ENCODE assay signal across 30 cellular contexts in the genomic region with DNA sequence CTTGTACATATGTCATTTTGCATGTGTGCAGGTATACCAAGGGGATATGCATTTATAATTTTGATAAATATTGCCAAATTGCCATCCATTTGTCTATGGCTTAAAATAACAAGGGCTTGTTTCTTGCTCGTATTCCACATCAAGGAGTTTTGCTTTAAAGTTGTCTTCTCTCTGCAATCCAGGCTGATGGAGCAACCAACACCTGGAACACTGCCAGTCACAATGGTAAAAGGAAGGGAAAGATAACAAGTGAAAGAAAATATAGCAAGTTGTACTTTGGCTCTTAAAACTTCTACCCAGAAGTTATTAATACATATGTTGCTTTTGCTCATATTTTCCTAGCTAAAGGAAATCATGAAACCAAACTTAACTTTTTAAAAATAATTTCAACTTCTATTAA.
"Had no signal": no experiment of that assay in that cellular context is flagged by ENCODE, and none has a peak within 500 bp of the region (broad histone marks: within the 10 kb centered on the region; RNA-seq: fewer than 3 reads in every experiment).

No MANE protein-coding gene starts in this region.

- H3K4me1 Mint-ChIP-seq: activated CD4-positive, alpha-beta T cell treated with anti-CD3 and anti-CD28 coated beads, Interleukin-2, amount 10 ng/mL, durations not matched to agents 7 days and 5 days; activated naive CD4-positive, alpha-beta T cell treated with anti-CD3 and anti-CD28 coated beads, Interleukin-2, amount 10 ng/mL, durations not matched to agents 7 days and 5 days; activated naive CD8-positive, alpha-beta T cell treated with anti-CD3 and anti-CD28 coated beads for 36 hours; brain had no signal

- H3K9me3 Mint-ChIP-seq: activated naive CD4-positive, alpha-beta T cell treated with anti-CD3 and anti-CD28 coated beads, Interleukin-2, amount 10 ng/mL, durations not matched to agents 7 days and 5 days; activated naive CD8-positive, alpha-beta T cell treated with anti-CD3 and anti-CD28 coated beads for 36 hours; activated T-cell treated with anti-CD3 and anti-CD28 coated beads, Interleukin-2, amount 50 U/mL, for 72 hours; activated T-helper 2 cell treated with anti-CD3 and anti-CD28 coated beads, Interferon-gamma antibody, Interleukin-2, Interleukin-4, amounts not matched to agents 10 μg/mL and 5 μg/mL and 100 μg/mL, durations not matched to agents 14 hours and 24 hours and 36 hours had no signal

- DNase-seq: activated CD4-positive, alpha-beta memory T cell treated with anti-CD3 and anti-CD28 coated beads, Interleukin-2, amount 10 ng/mL, durations not matched to agents 7 days and 5 days; activated CD4-positive, alpha-beta T cell treated with anti-CD3 and anti-CD28 coated beads, Interleukin-2, amount 10 ng/mL, durations not matched to agents 7 days and 5 days; activated CD4-positive, CD25-positive, alpha-beta regulatory T cell; activated gamma-delta T cell treated with Interleukin-2 at 50 U/mL for 16 hours; activated naive CD4-positive, alpha-beta T cell treated with anti-CD3 and anti-CD28 coated beads, Interleukin-2, amount 10 ng/mL, durations not matched to agents 7 days and 5 days; activated naive CD8-positive, alpha-beta T cell treated with anti-CD3 and anti-CD28 coated beads for 36 hours; activated T-cell treated with anti-CD3 and anti-CD28 coated beads for 4 hours; activated T-cell treated with anti-CD3 and anti-CD28 coated beads, Interleukin-2, amount 50 U/mL, for 72 hours; amniotic stem cell; MG63; MV-4-11; NCI-H1092 treated with DMSO at 0.1 percent for 48 hours; NCI-H1417 treated with DMSO at 0.1 percent for 48 hours; NCI-H1694; NCI-H2029; NCI-H2107; NCI-H2171 treated with DMSO at 0.1 percent for 48 hours; NCI-H226; NCI-H526; NCI-H82; Peyer's patch; SHP77 had no signal

- H3K4me3 Mint-ChIP-seq: activated CD4-positive, alpha-beta memory T cell treated with anti-CD3 and anti-CD28 coated beads, Interleukin-2, amount 10 ng/mL, durations not matched to agents 7 days and 5 days; activated CD4-positive, alpha-beta T cell treated with anti-CD3 and anti-CD28 coated beads, Interleukin-2, amount 10 ng/mL, durations not matched to agents 7 days and 5 days; activated naive CD4-positive, alpha-beta T cell treated with anti-CD3 and anti-CD28 coated beads, Interleukin-2, amount 10 ng/mL, durations not matched to agents 7 days and 5 days; activated naive CD8-positive, alpha-beta T cell treated with anti-CD3 and anti-CD28 coated beads for 36 hours; activated T-cell treated with anti-CD3 and anti-CD28 coated beads, Interleukin-2, amount 50 U/mL, for 72 hours; brain; T-helper 1 cell treated with Interleukin-12 subunit alpha and Interleukin-12 subunit beta and Interleukin-4 antibody, amounts not matched to agents 30 μg/mL and 1 μg/mL, for 36 hours had no signal

- H3K27ac ChIP-seq: cardiac muscle cell, Peyer's patch, SJSA1, VCaP had no signal

- H3K27ac Mint-ChIP-seq: activated CD4-positive, alpha-beta memory T cell treated with anti-CD3 and anti-CD28 coated beads, Interleukin-2, amount 10 ng/mL, durations not matched to agents 7 days and 5 days; activated CD4-positive, alpha-beta T cell treated with anti-CD3 and anti-CD28 coated beads, Interleukin-2, amount 10 ng/mL, durations not matched to agents 7 days and 5 days; activated naive CD4-positive, alpha-beta T cell treated with anti-CD3 and anti-CD28 coated beads, Interleukin-2, amount 10 ng/mL, durations not matched to agents 7 days and 5 days; activated naive CD8-positive, alpha-beta T cell treated with anti-CD3 and anti-CD28 coated beads for 36 hours; activated T-cell treated with anti-CD3 and anti-CD28 coated beads, Interleukin-2, amount 50 U/mL, for 72 hours; activated T-helper 2 cell treated with anti-CD3 and anti-CD28 coated beads, Interferon-gamma antibody, Interleukin-2, Interleukin-4, amounts not matched to agents 10 μg/mL and 5 μg/mL and 100 μg/mL, durations not matched to agents 14 hours and 24 hours and 36 hours; brain; T-helper 1 cell treated with Interleukin-12 subunit alpha and Interleukin-12 subunit beta and Interleukin-4 antibody, amounts not matched to agents 30 μg/mL and 1 μg/mL, for 36 hours had no signal

- H3K4me1 ChIP-seq: Peyer's patch, SJSA1 had no signal

- H3K27me3 Mint-ChIP-seq: activated CD4-positive, alpha-beta memory T cell treated with anti-CD3 and anti-CD28 coated beads, Interleukin-2, amount 10 ng/mL, durations not matched to agents 7 days and 5 days; activated naive CD4-positive, alpha-beta T cell treated with anti-CD3 and anti-CD28 coated beads, Interleukin-2, amount 10 ng/mL, durations not matched to agents 7 days and 5 days; activated naive CD8-positive, alpha-beta T cell treated with anti-CD3 and anti-CD28 coated beads for 36 hours; brain had no signal

- H3K9me3 ChIP-seq: MG63, Peyer's patch, SJSA1 had no signal

- H3K36me3 ChIP-seq: cardiac muscle cell, MG63, SJSA1 had no signal

- H3K27me3 ChIP-seq: cardiac muscle cell, MG63, Peyer's patch, SJSA1 had no signal

- H3K36me3 Mint-ChIP-seq: activated naive CD4-positive, alpha-beta T cell treated with anti-CD3 and anti-CD28 coated beads, Interleukin-2, amount 10 ng/mL, durations not matched to agents 7 days and 5 days; activated naive CD8-positive, alpha-beta T cell treated with anti-CD3 and anti-CD28 coated beads for 36 hours had no signal

- FAIRE-seq: astrocyte, TTC549 had no signal

- H3K4me3 ChIP-seq: cardiac muscle cell, MG63, Peyer's patch, SJSA1 had no signal
